Comparison of ENCODE assay signal across 26 cellular contexts in the genomic region with DNA sequence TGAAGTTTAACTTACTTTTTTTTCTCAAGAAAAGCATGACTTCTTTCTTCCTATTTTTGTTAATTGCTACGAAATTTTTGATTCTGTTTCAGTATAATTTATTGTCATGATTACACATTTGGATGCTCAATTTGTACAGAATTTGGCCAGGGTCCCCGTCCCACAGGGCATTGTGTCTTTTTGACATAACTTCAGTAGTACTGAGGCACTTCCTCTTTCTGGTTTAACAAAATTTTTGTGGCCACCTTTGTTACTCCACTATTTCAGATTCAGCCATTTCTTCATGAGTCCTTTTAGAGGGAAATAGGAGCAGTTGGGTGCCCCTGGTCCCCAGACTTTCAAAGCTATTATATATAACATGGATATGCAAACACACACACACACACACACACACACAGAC.
"Had no signal": no experiment of that assay in that cellular context is flagged by ENCODE, and none has a peak within 500 bp of the region (broad histone marks: within the 10 kb centered on the region; RNA-seq: fewer than 3 reads in every experiment).

No MANE protein-coding gene starts in this region.

- H3K27me3 ChIP-seq: ascending aorta, body of pancreas, Peyer's patch, SJCRH30 had no signal

- H3K4me3 ChIP-seq: ascending aorta, body of pancreas, coronary artery, Peyer's patch, SJCRH30 had no signal

- H3K9me3 ChIP-seq: ascending aorta, body of pancreas, Peyer's patch, SJCRH30 had no signal

- H3K4me1 ChIP-seq: ascending aorta, body of pancreas, Peyer's patch, SJCRH30 had no signal

- FAIRE-seq: bronchial epithelial cell had no signal

- ATAC-seq: activated naive CD4-positive, alpha-beta T cell treated with anti-CD3 and anti-CD28 coated beads, Interleukin-2, amount 50 U/mL, for 72 hours; activated naive CD8-positive, alpha-beta T cell treated with anti-CD3 and anti-CD28 coated beads, Interleukin-2, amount 50 U/mL, for 24 hours; activated T-cell treated with anti-CD3 and anti-CD28 coated beads, Interleukin-2, amount 50 U/mL, for 4 hours; body of pancreas; SK-N-SH treated with all-trans-retinoic acid at 6 μM for 48 hours; WTC11 had no signal

- H3K27ac ChIP-seq: ascending aorta, body of pancreas, coronary artery, Peyer's patch, RWPE1, SJCRH30 had no signal

- H3K36me3 ChIP-seq: ascending aorta, Peyer's patch, SJCRH30 had no signal

- DNase-seq: activated CD4-positive, alpha-beta T cell treated with anti-CD3 and anti-CD28 coated beads for 48 hours; activated CD4-positive, alpha-beta T cell treated with anti-CD3 and anti-CD28 coated beads, Interleukin-2, amount 50 U/mL, for 4 hours; activated CD4-positive, CD25-positive, alpha-beta regulatory T cell treated with anti-CD3 and anti-CD28 coated beads, Interleukin-2, amount 50 U/mL, for 72 hours; activated effector memory CD4-positive, alpha-beta T cell treated with anti-CD3 and anti-CD28 coated beads, Interleukin-2, amount 50 U/mL, for 16 hours; activated naive CD4-positive, alpha-beta T cell treated with Interleukin-2 at 50 U/mL for 16 hours; activated naive CD8-positive, alpha-beta T cell treated with anti-CD3 and anti-CD28 coated beads, Interleukin-2, amount 50 U/mL, for 24 hours; activated T-cell treated with anti-CD3 and anti-CD28 coated beads, Interleukin-2, amount 50 U/mL, for 4 hours; amniotic stem cell; body of pancreas; central memory CD4-positive, alpha-beta T cell; NCI-H146; NCI-H187 treated with DMSO at 0.1 percent for 48 hours; NCI-H2081 treated with DMSO at 0.1 percent for 48 hours; NCI-H446; NCI-H524; Peyer's patch; Right ventricle myocardium superior; SJCRH30; T-helper 1 cell had no signal
